24 cellular contexts compared by ENCODE assay signal in the genomic region with DNA sequence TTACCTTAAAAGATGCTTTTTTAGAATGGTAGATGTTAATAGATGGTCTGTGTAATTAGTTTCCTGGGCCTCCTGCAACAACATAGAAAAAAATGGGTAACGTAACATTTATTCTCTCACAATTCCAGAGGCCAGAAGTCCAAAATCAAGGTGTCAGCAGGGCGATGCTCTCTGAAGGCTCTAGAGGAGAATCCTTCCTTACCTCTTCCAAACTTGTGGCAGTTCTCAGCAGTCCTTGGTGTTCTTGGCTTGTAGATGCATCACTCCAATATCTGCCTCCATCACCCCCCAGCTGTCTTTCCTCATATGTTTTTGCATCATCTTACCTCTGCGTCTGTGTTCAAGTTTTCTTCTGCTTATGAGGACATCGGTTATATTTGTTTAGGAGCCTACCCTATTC.
"Had no signal": no experiment of that assay in that cellular context is flagged by ENCODE, and none has a peak within 500 bp of the region (broad histone marks: within the 10 kb centered on the region; RNA-seq: fewer than 3 reads in every experiment).

No MANE protein-coding gene starts in this region.

- H3K9me3 Mint-ChIP-seq: naive thymus-derived CD4-positive, alpha-beta T cell; natural killer cell treated with Interleukin-12 subunit alpha and Interleukin-12 subunit beta and Interleukin-15 and Interleukin-18, amount 100 ng/mL, for 72 hours; stimulated activated naive B cell treated with anti-CD40 and anti-IgM and Interleukin-4, amounts not matched to agents 10 μg/mL and 1 μg/mL and 100 μg/mL, for 72 hours had no signal

- H3K4me3 Mint-ChIP-seq: naive thymus-derived CD4-positive, alpha-beta T cell; natural killer cell treated with Interleukin-12 subunit alpha and Interleukin-12 subunit beta and Interleukin-15 and Interleukin-18, amount 100 ng/mL, for 72 hours; stimulated activated naive B cell treated with anti-CD40 and anti-IgM and Interleukin-4, amounts not matched to agents 10 μg/mL and 1 μg/mL and 100 μg/mL, for 72 hours had no signal

- H3K27ac ChIP-seq: left ventricle myocardium inferior, ovary, right atrium auricular region, skin epidermis, stomach, testis, thyroid gland, transverse colon, upper lobe of left lung had no signal

- H3K36me3 ChIP-seq: ovary, right atrium auricular region, thyroid gland had no signal

- DNase-seq: islet precursor cell; left ventricle myocardium inferior; midbrain; mucosa of descending colon; naive thymus-derived CD4-positive, alpha-beta T cell; ovary; stimulated activated CD4-positive, alpha-beta T cell treated with anti-CD3 and anti-CD28 coated beads, Interleukin-12 subunit alpha, Interleukin-12 subunit beta, amount 100 ng/mL, for 4 hours; stimulated activated CD4-positive, alpha-beta T cell treated with anti-CD3 and anti-CD28 coated beads, Interleukin-15, amount 100 ng/mL, for 24 hours; stimulated activated CD4-positive, alpha-beta T cell treated with anti-CD3 and anti-CD28 coated beads, Interleukin-2, amount 100 ng/mL, for 24 hours; stimulated activated CD4-positive, alpha-beta T cell treated with anti-CD3 and anti-CD28 coated beads, Interleukin-4, amount 100 ng/mL, for 1 hour; stimulated activated naive B cell treated with anti-CD40 and anti-IgM and Interleukin-4, amounts not matched to agents 10 μg/mL and 1 μg/mL and 100 μg/mL, for 72 hours; stimulated activated naive CD8-positive, alpha-beta T cell treated with anti-CD3 and anti-CD28 coated beads, Interleukin-15, Interleukin-2, amounts not matched to agents 100 U/mL and 50 U/mL, for 24 hours; stomach; testis; thyroid gland; transverse colon; upper lobe of left lung had no signal

- FAIRE-seq: urothelium cell line had no signal

- H3K4me1 ChIP-seq: testis, transverse colon had no signal

- H3K27me3 Mint-ChIP-seq: naive thymus-derived CD4-positive, alpha-beta T cell; natural killer cell treated with Interleukin-12 subunit alpha and Interleukin-12 subunit beta and Interleukin-15 and Interleukin-18, amount 100 ng/mL, for 72 hours; progenitor cell of endocrine pancreas; stimulated activated naive B cell treated with anti-CD40 and anti-IgM and Interleukin-4, amounts not matched to agents 10 μg/mL and 1 μg/mL and 100 μg/mL, for 72 hours had no signal

- H3K4me3 ChIP-seq: left ventricle myocardium inferior, lung, mucosa of descending colon, ovary, right atrium auricular region, skin epidermis, stomach, testis, thyroid gland, transverse colon, upper lobe of left lung had no signal

- H3K9me3 ChIP-seq: left ventricle myocardium inferior, mucosa of descending colon, ovary, right atrium auricular region, stomach, testis, thyroid gland, transverse colon, upper lobe of left lung had no signal

- H3K27ac Mint-ChIP-seq: natural killer cell treated with Interleukin-12 subunit alpha and Interleukin-12 subunit beta and Interleukin-15 and Interleukin-18, amount 100 ng/mL, for 72 hours; progenitor cell of endocrine pancreas; stimulated activated naive B cell treated with anti-CD40 and anti-IgM and Interleukin-4, amounts not matched to agents 10 μg/mL and 1 μg/mL and 100 μg/mL, for 72 hours had no signal

- H3K27me3 ChIP-seq: ovary, right atrium auricular region, stomach, testis, thyroid gland, transverse colon, upper lobe of left lung had no signal

- H3K36me3 Mint-ChIP-seq: natural killer cell treated with Interleukin-12 subunit alpha and Interleukin-12 subunit beta and Interleukin-15 and Interleukin-18, amount 100 ng/mL, for 72 hours had no signal

- ATAC-seq: mucosa of descending colon; naive thymus-derived CD4-positive, alpha-beta T cell; natural killer cell treated with Interleukin-12 subunit alpha and Interleukin-12 subunit beta and Interleukin-15 and Interleukin-18, amount 100 ng/mL, for 72 hours; sciatic nerve; stimulated activated naive B cell treated with anti-CD40 and anti-IgM and Interleukin-4, amounts not matched to agents 10 μg/mL and 1 μg/mL and 100 μg/mL, for 72 hours; stimulated activated naive CD8-positive, alpha-beta T cell treated with anti-CD3 and anti-CD28 coated beads, Interleukin-15, Interleukin-2, amounts not matched to agents 100 U/mL and 50 U/mL, for 24 hours had no signal
